19 cellular contexts compared by ENCODE assay signal in the genomic region with DNA sequence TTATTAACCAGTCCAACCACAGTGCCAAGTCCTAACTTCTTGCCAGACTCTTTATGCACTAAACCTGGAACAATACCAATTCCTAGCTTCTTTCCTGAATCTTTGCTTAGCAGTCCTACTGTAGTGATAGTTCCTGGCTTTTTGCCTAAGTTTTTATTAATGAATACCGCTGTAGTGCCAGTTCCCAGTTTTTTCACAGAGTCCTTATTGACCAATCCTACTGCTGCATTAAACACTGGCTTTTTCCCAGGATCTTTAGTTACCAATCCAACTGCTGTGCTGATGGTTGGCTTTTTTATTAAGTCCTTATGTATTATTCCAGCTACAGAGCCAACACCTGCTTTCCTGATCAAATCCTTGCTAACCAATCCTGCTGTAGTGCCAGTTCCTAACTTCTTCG.
"Had no signal": no experiment of that assay in that cellular context is flagged by ENCODE, and none has a peak within 500 bp of the region (broad histone marks: within the 10 kb centered on the region; RNA-seq: fewer than 3 reads in every experiment).

No MANE protein-coding gene starts in this region.

- DNase-seq: activated T-cell treated with anti-CD3 and anti-CD28 coated beads, Interleukin-2, amount 50 U/mL, for 24 hours; dermis blood vessel endothelial cell; effector CD8-positive, alpha-beta T cell; head of caudate nucleus; hypothalamus; left cardiac atrium; right cardiac atrium; stimulated activated CD4-positive, alpha-beta T cell treated with anti-CD3 and anti-CD28 coated beads, Interleukin-2, amount 100 ng/mL, for 24 hours; T-helper 9 cell; testis; trophoblast cell; uterus had no signal

- H2AFZ ChIP-seq: parathyroid adenoma had no signal

- FAIRE-seq: islet of Langerhans had no signal

- H3K9me3 ChIP-seq: gastroesophageal sphincter, testis, uterus had no signal

- H3K9ac ChIP-seq: parathyroid adenoma had no signal

- H3K27me3 ChIP-seq: gastroesophageal sphincter, testis, uterus had no signal

- ATAC-seq: activated naive CD4-positive, alpha-beta T cell treated with anti-CD3 and anti-CD28 coated beads, Interleukin-2, amount 50 U/mL, for 72 hours; activated T-helper 17 cell treated with anti-CD3 and anti-CD28 coated beads, Interleukin-2, amount 50 U/mL, for 72 hours; gastroesophageal sphincter; left cardiac atrium; right cardiac atrium; stimulated activated memory B cell treated with anti-CD40 and anti-IgM and Interleukin-4, amounts not matched to agents 10 μg/mL and 1 μg/mL and 100 μg/mL, for 72 hours; WTC11 had no signal

- H3K36me3 ChIP-seq: uterus had no signal

- H3K4me3 ChIP-seq: gastroesophageal sphincter, testis, uterus had no signal

- H3K27ac ChIP-seq: gastroesophageal sphincter, parathyroid adenoma, testis, uterus had no signal

- H3K4me1 ChIP-seq: parathyroid adenoma, testis, uterus had no signal
